28 cellular contexts compared by ENCODE assay signal in genomic region chr3:85476891-85477495, GRCh38.
A peak's percentile ranks its signal among the peaks of the same experiment; 100 is the strongest.
DNase-seq lines count a peak whose midpoint lies in the region; ATAC-seq, FAIRE-seq and TF ChIP-seq lines count a peak whose summit lies in the region.
"Had no signal": no experiment of that assay in that cellular context is flagged by ENCODE, and none has a peak within 500 bp of the region (broad histone marks: within the 10 kb centered on the region; RNA-seq: fewer than 3 reads in every experiment).

No MANE protein-coding gene starts in this region.

- no peak overlapping the region for H2AFZ ChIP-seq in astrocyte (ENCODE audit: low read depth, low read length)

- no peaks in the 10 kb centered on the region for H4K20me1 ChIP-seq in astrocyte (ENCODE audit: insufficient read depth, low read length)
- H4K20me1 ChIP-seq: BLaER1 treated with 17β-estradiol and CSF1 and Interleukin-3, amounts not matched to agents 10 nM and 100 nM had no signal

- DNase-seq in NCI-H226 = peak; percentile 2
- DNase-seq in astrocyte (ENCODE audit: low read depth) = peak; percentile 9
- peak; percentile 92 for DNase-seq in foreskin melanocyte
- DNase-seq in retinal pigment epithelial cell (ENCODE audit: low read depth) = peak; percentile 19
- no peak for DNase-seq in GM12892 (ENCODE audit: insufficient read length)
- DNase-seq in left colon = no peak
- DNase-seq: activated CD4-positive, alpha-beta memory T cell treated with anti-CD3 and anti-CD28 coated beads, Interleukin-2, amount 10 ng/mL, durations not matched to agents 7 days and 5 days; activated CD4-positive, CD25-positive, alpha-beta regulatory T cell treated with anti-CD3 and anti-CD28 coated beads, Interleukin-2, amount 50 U/mL, for 72 hours; activated CD8-positive, alpha-beta memory T cell treated with anti-CD3 and anti-CD28 coated beads, Interleukin-2, amount 50 U/mL, for 4 hours; activated naive CD4-positive, alpha-beta T cell treated with Interleukin-2 at 50 U/mL for 16 hours; body of pancreas; DMS53; dorsolateral prefrontal cortex; head of caudate nucleus; IMR-90; naive B cell; NCI-H1436 treated with DMSO at 0.1 percent for 48 hours; NCI-H446; NCI-H82; T-helper 2 cell; transverse colon had no signal

- H3K27me3 ChIP-seq in astrocyte (ENCODE audit: insufficient read depth, low read length) = no peaks in the 10 kb centered on the region
- H3K27me3 ChIP-seq: BLaER1 treated with 17β-estradiol and CSF1 and Interleukin-3, amounts not matched to agents 10 nM and 100 nM; body of pancreas; dorsolateral prefrontal cortex; transverse colon had no signal

- no peaks in the 10 kb centered on the region for H3K27me3 Mint-ChIP-seq in astrocyte (ENCODE audit: low read depth, unreplicated experiment)
- H3K27me3 Mint-ChIP-seq: activated CD4-positive, alpha-beta memory T cell treated with anti-CD3 and anti-CD28 coated beads, Interleukin-2, amount 10 ng/mL, durations not matched to agents 7 days and 5 days; naive B cell; stimulated activated memory B cell treated with anti-CD40 and anti-IgM and Interleukin-4, amounts not matched to agents 10 μg/mL and 1 μg/mL and 100 μg/mL, for 72 hours had no signal

- no peaks in the 10 kb centered on the region for H3K36me3 ChIP-seq in astrocyte (ENCODE audit: insufficient read depth, low read length)
- H3K36me3 ChIP-seq: BLaER1 treated with 17β-estradiol and CSF1 and Interleukin-3, amounts not matched to agents 10 nM and 100 nM; transverse colon had no signal

- no peaks in the 10 kb centered on the region for H3K4me1 ChIP-seq in astrocyte (ENCODE audit: insufficient read depth, low read length)
- H3K4me1 ChIP-seq: BLaER1 treated with 17β-estradiol and CSF1 and Interleukin-3, amounts not matched to agents 10 nM and 100 nM; body of pancreas; transverse colon had no signal

- H3K4me1 Mint-ChIP-seq in astrocyte (ENCODE audit: low read depth, unreplicated experiment) = no peaks in the 10 kb centered on the region
- H3K4me1 Mint-ChIP-seq: activated CD4-positive, alpha-beta memory T cell treated with anti-CD3 and anti-CD28 coated beads, Interleukin-2, amount 10 ng/mL, durations not matched to agents 7 days and 5 days; naive B cell; stimulated activated memory B cell treated with anti-CD40 and anti-IgM and Interleukin-4, amounts not matched to agents 10 μg/mL and 1 μg/mL and 100 μg/mL, for 72 hours had no signal

- H3K4me2 ChIP-seq in astrocyte (ENCODE audit: low read length) = no peak overlapping the region
- H3K4me2 ChIP-seq: BLaER1 treated with 17β-estradiol and CSF1 and Interleukin-3, amounts not matched to agents 10 nM and 100 nM had no signal

- H3K4me3 ChIP-seq in astrocyte (ENCODE audit: insufficient read depth, low read depth, low read length) = no peak overlapping the region
- no peak overlapping the region for H3K4me3 ChIP-seq in retinal pigment epithelial cell (ENCODE audit: low read length)
- H3K4me3 ChIP-seq: BLaER1 treated with 17β-estradiol and CSF1 and Interleukin-3, amounts not matched to agents 10 nM and 100 nM; body of pancreas; dorsolateral prefrontal cortex; skin epidermis; transverse colon had no signal

- no peaks in the 10 kb centered on the region for H3K9me3 ChIP-seq in astrocyte (ENCODE audit: insufficient read depth, low read depth, low read length)
- H3K9me3 ChIP-seq: BLaER1 treated with 17β-estradiol and CSF1 and Interleukin-3, amounts not matched to agents 10 nM and 100 nM; body of pancreas; transverse colon had no signal

- H3K9me3 Mint-ChIP-seq in astrocyte (ENCODE audit: unreplicated experiment) = no peaks in the 10 kb centered on the region
- H3K9me3 Mint-ChIP-seq: activated CD4-positive, alpha-beta memory T cell treated with anti-CD3 and anti-CD28 coated beads, Interleukin-2, amount 10 ng/mL, durations not matched to agents 7 days and 5 days; activated T-helper 1 cell treated with anti-CD3 and anti-CD28 coated beads, Interleukin-12 subunit alpha, Interleukin-12 subunit beta, Interleukin-2, Interleukin-4 antibody, amounts not matched to agents 30 ng/mL and 10 ng/mL and 1 ng/mL, durations not matched to agents 14 hours and 24 hours and 36 hours; mesothelial cell of epicardium; naive B cell; stimulated activated memory B cell treated with anti-CD40 and anti-IgM and Interleukin-4, amounts not matched to agents 10 μg/mL and 1 μg/mL and 100 μg/mL, for 72 hours had no signal

- no peak overlapping the region for H3K27ac ChIP-seq in astrocyte (ENCODE audit: low read depth, low read length)
- H3K27ac ChIP-seq: BLaER1 treated with 17β-estradiol and CSF1 and Interleukin-3, amounts not matched to agents 10 nM and 100 nM; body of pancreas; dorsolateral prefrontal cortex; skin epidermis; transverse colon had no signal

- H3K79me2 ChIP-seq in astrocyte (ENCODE audit: insufficient read depth, low read length) = no peaks in the 10 kb centered on the region

- H3K27ac Mint-ChIP-seq in astrocyte (ENCODE audit: unreplicated experiment) = no peak overlapping the region
- H3K27ac Mint-ChIP-seq: activated CD4-positive, alpha-beta memory T cell treated with anti-CD3 and anti-CD28 coated beads, Interleukin-2, amount 10 ng/mL, durations not matched to agents 7 days and 5 days; activated T-helper 1 cell treated with anti-CD3 and anti-CD28 coated beads, Interleukin-12 subunit alpha, Interleukin-12 subunit beta, Interleukin-2, Interleukin-4 antibody, amounts not matched to agents 30 ng/mL and 10 ng/mL and 1 ng/mL, durations not matched to agents 14 hours and 24 hours and 36 hours; mesothelial cell of epicardium; naive B cell; stimulated activated memory B cell treated with anti-CD40 and anti-IgM and Interleukin-4, amounts not matched to agents 10 μg/mL and 1 μg/mL and 100 μg/mL, for 72 hours had no signal

- FAIRE-seq in astrocyte (lab: Jason Lieb, UNC) (no peak), GM12892 (lab: Jason Lieb, UNC) (no peak)
- FAIRE-seq: keratinocyte had no signal

- no peak for ATAC-seq in left colon
- ATAC-seq in GM18873 (IDR thresholded peaks at IDR 0.05; ENCODE audit: low FRiP score, unreplicated experiment) = no peak
- ATAC-seq: body of pancreas; stimulated activated memory B cell treated with anti-CD40 and anti-IgM and Interleukin-4, amounts not matched to agents 10 μg/mL and 1 μg/mL and 100 μg/mL, for 72 hours had no signal

- H3K36me3 Mint-ChIP-seq in astrocyte (ENCODE audit: low read depth, unreplicated experiment) = no peaks in the 10 kb centered on the region
- H3K36me3 Mint-ChIP-seq: mesothelial cell of epicardium; naive B cell; stimulated activated memory B cell treated with anti-CD40 and anti-IgM and Interleukin-4, amounts not matched to agents 10 μg/mL and 1 μg/mL and 100 μg/mL, for 72 hours had no signal

- TF ChIP-seq POLR2A in GM12892 (IDR thresholded peaks at IDR 0.05; ENCODE audit: low read depth, low read length) = no peak

- no peak overlapping the region for H3K9ac ChIP-seq in astrocyte (ENCODE audit: low read length)
- H3K9ac ChIP-seq: BLaER1 treated with 17β-estradiol and CSF1 and Interleukin-3, amounts not matched to agents 10 nM and 100 nM had no signal

- TF ChIP-seq CTCF in astrocyte (IDR thresholded peaks at IDR 0.05; ENCODE audit: insufficient read depth, low read depth, low read length) (no peak), retinal pigment epithelial cell (conservative IDR thresholded peaks at IDR 0.05; ENCODE audit: low read depth, low read length) (no peak)

- intact Hi-C loops in left colon (cut with DNase I, micrococcal nuclease) = no loop called here

- no peak overlapping the region for H3K4me3 Mint-ChIP-seq in astrocyte (ENCODE audit: unreplicated experiment)
- H3K4me3 Mint-ChIP-seq: activated CD4-positive, alpha-beta memory T cell treated with anti-CD3 and anti-CD28 coated beads, Interleukin-2, amount 10 ng/mL, durations not matched to agents 7 days and 5 days; activated T-helper 1 cell treated with anti-CD3 and anti-CD28 coated beads, Interleukin-12 subunit alpha, Interleukin-12 subunit beta, Interleukin-2, Interleukin-4 antibody, amounts not matched to agents 30 ng/mL and 10 ng/mL and 1 ng/mL, durations not matched to agents 14 hours and 24 hours and 36 hours; mesothelial cell of epicardium; naive B cell; stimulated activated memory B cell treated with anti-CD40 and anti-IgM and Interleukin-4, amounts not matched to agents 10 μg/mL and 1 μg/mL and 100 μg/mL, for 72 hours had no signal

Comparison
In these comparisons a context has a peak if more than half of its experiments do, and no peak if none do; other contexts are left out.
1. DNase-seq: peak in NCI-H226 (single experiment), astrocyte (single experiment), foreskin melanocyte (single experiment) and retinal pigment epithelial cell (single experiment); none in GM12892 (single experiment) and left colon (0 of 2).